20 cellular contexts compared by ENCODE assay signal in genomic region chr10:97358781-97359180, GRCh38.
"Had no signal": no experiment of that assay in that cellular context is flagged by ENCODE, and none has a peak within 500 bp of the region (broad histone marks: within the 10 kb centered on the region; RNA-seq: fewer than 3 reads in every experiment).

No MANE protein-coding gene starts in this region.

- H3K27ac ChIP-seq: colonic mucosa, lower lobe of right lung, pancreas, right lobe of liver, stomach, thyroid gland, vagina had no signal

- H3K27me3 Mint-ChIP-seq: naive B cell had no signal

- H3K9me3 ChIP-seq: colonic mucosa, lower lobe of right lung, mucosa of descending colon, pancreas, right lobe of liver, stomach, thyroid gland, vagina had no signal

- H3K4me3 ChIP-seq: colonic mucosa, lower lobe of right lung, mucosa of descending colon, pancreas, right lobe of liver, stomach, thyroid gland, vagina had no signal

- ATAC-seq: left ventricle myocardium superior, lower lobe of right lung, mucosa of descending colon, pancreas had no signal

- DNase-seq: colonic mucosa; dermis blood vessel endothelial cell; effector memory CD4-positive, alpha-beta T cell; hypothalamus; left ventricle myocardium superior; lower lobe of right lung; mucosa of descending colon; naive B cell; nephron progenitor cell; retina; right lobe of liver; small intestine; stimulated activated CD4-positive, alpha-beta T cell treated with anti-CD3 and anti-CD28 coated beads, Interleukin-15, amount 100 ng/mL, for 24 hours; stimulated activated CD4-positive, alpha-beta T cell treated with anti-CD3 and anti-CD28 coated beads, Interleukin-2, amount 100 ng/mL, for 48 hours; stimulated activated naive CD4-positive, alpha-beta T cell treated with Interleukin-2 at 50 U/mL for 16 hours; stomach; thyroid gland; trophoblast cell had no signal

- H3K4me3 Mint-ChIP-seq: nephron progenitor cell had no signal

- H3K27me3 ChIP-seq: colonic mucosa, pancreas, right lobe of liver, stomach, thyroid gland, vagina had no signal

- H3K36me3 ChIP-seq: colonic mucosa, vagina had no signal

- H3K27ac Mint-ChIP-seq: nephron progenitor cell had no signal

- H3K9me3 Mint-ChIP-seq: naive B cell, nephron progenitor cell had no signal

- H3K4me1 ChIP-seq: colonic mucosa, pancreas, vagina had no signal
